Comparison of ENCODE assay signal across 24 cellular contexts in genomic region chr21:38293113-38293512, GRCh38. TPM values are rescaled to one million over a fixed set of nuclear protein-coding genes. Genes with fewer than 3 reads are reported as not detected.
DNase-seq lines count a peak whose midpoint lies in the region; ATAC-seq and TF ChIP-seq lines count a peak whose summit lies in the region.
"Had no signal": no experiment of that assay in that cellular context is flagged by ENCODE, and none has a peak within 500 bp of the region (broad histone marks: within the 10 kb centered on the region; RNA-seq: fewer than 3 reads in every experiment).

No MANE protein-coding gene starts in this region.

- H3K79me2 ChIP-seq in ACC112 (ENCODE audit: control insufficient read depth, insufficient read depth, low read length, unreplicated experiment) = no peaks in the 10 kb centered on the region

- no peak overlapping the region for H3K27ac Mint-ChIP-seq in activated CD4-positive, alpha-beta T cell treated with anti-CD3 and anti-CD28 coated beads for 36 hours
- H3K27ac Mint-ChIP-seq: activated T-cell treated with anti-CD3 and anti-CD28 coated beads, Interleukin-2, amount 50 U/mL, for 72 hours had no signal

- no peak overlapping the region for H3K4me3 ChIP-seq in ACC112 (ENCODE audit: low read depth, low read length)
- no peak overlapping the region for H3K4me3 ChIP-seq in HEK293 (ENCODE audit: low read depth, low read length)
- H3K4me3 ChIP-seq in colonic mucosa = no peak overlapping the region
- H3K4me3 ChIP-seq: gastrocnemius medialis, psoas muscle had no signal

- H3K4me1 ChIP-seq in ACC112 (ENCODE audit: control insufficient read depth, insufficient read depth, low read length, unreplicated experiment) (peaks cover 87% of the 10 kb centered on the region), HEK293 (ENCODE audit: control insufficient read depth, insufficient read depth, low read length) (peaks cover 12% of the 10 kb centered on the region; the same call in 1 of the 2 replicates), colonic mucosa (no peaks in the 10 kb centered on the region)
- H3K4me1 ChIP-seq: psoas muscle had no signal

- H3K36me3 ChIP-seq in ACC112 (ENCODE audit: insufficient read depth, low read length) = no peaks in the 10 kb centered on the region
- no peaks in the 10 kb centered on the region for H3K36me3 ChIP-seq in HEK293 (ENCODE audit: control insufficient read depth in 2 of 2, insufficient read depth in 1 of 2, low read length in 2 of 2)
- H3K36me3 ChIP-seq in colonic mucosa = no peaks in the 10 kb centered on the region
- H3K36me3 ChIP-seq: gastrocnemius medialis had no signal

- no peak overlapping the region for H2AFZ ChIP-seq in ACC112 (ENCODE audit: low read length, unreplicated experiment)

- H3K9me3 ChIP-seq in HEK293 (ENCODE audit: control insufficient read depth, insufficient read depth, low read depth, low read length) = no peaks in the 10 kb centered on the region
- no peaks in the 10 kb centered on the region for H3K9me3 ChIP-seq in colonic mucosa
- H3K9me3 ChIP-seq: gastrocnemius medialis, psoas muscle had no signal

- H3K9ac ChIP-seq in colonic mucosa (ENCODE audit: low read depth in 2 of 2, low read length in 2 of 2) = no peak overlapping the region

- no peak for ATAC-seq in activated CD4-positive, alpha-beta T cell treated with anti-CD3 and anti-CD28 coated beads for 36 hours
- ATAC-seq: activated T-cell treated with anti-CD3 and anti-CD28 coated beads, Interleukin-2, amount 50 U/mL, for 72 hours; gastrocnemius medialis; psoas muscle; stimulated activated naive CD8-positive, alpha-beta T cell treated with anti-CD3 and anti-CD28 coated beads, Interleukin-15, Interleukin-2, amounts not matched to agents 100 U/mL and 50 U/mL, for 24 hours had no signal

- intact Hi-C loops in colonic mucosa (cut with DNase I) = no loop called here
- intact Hi-C loops in activated CD4-positive, alpha-beta T cell treated with anti-CD3 and anti-CD28 coated beads for 36 hours (cut with DNase I, micrococcal nuclease) = no loop called here

- no peak overlapping the region for H3K4me3 Mint-ChIP-seq in activated CD4-positive, alpha-beta T cell treated with anti-CD3 and anti-CD28 coated beads for 36 hours
- H3K4me3 Mint-ChIP-seq: activated T-cell treated with anti-CD3 and anti-CD28 coated beads, Interleukin-2, amount 50 U/mL, for 72 hours had no signal

- H3K27me3 Mint-ChIP-seq in activated CD4-positive, alpha-beta T cell treated with anti-CD3 and anti-CD28 coated beads for 36 hours = no peaks in the 10 kb centered on the region

- peak; percentile 38 for DNase-seq in colonic mucosa
- peak; percentile 61 for DNase-seq in mucosa of gallbladder (ENCODE audit: low spot score)
- no peak for DNase-seq in SK-N-DZ (ENCODE audit: low spot score)
- no peak for DNase-seq in activated CD4-positive, alpha-beta T cell treated with anti-CD3 and anti-CD28 coated beads for 36 hours
- no peak for DNase-seq in iPS-NIHi11 (ENCODE audit: low spot score)
- DNase-seq in 8988T = no peak
- DNase-seq: activated naive CD4-positive, alpha-beta T cell treated with anti-CD3 and anti-CD28 coated beads, Interleukin-2, amount 50 U/mL, for 16 hours; activated T-cell treated with anti-CD3 and anti-CD28 coated beads, Interleukin-2, amount 50 U/mL, for 72 hours; aorta; central memory CD4-positive, alpha-beta T cell; DMS79; erythroblast; gastrocnemius medialis; hypothalamus; islet precursor cell; NCI-H1436; psoas muscle; SHP77; stimulated activated CD4-positive, alpha-beta T cell treated with anti-CD3 and anti-CD28 coated beads, Interleukin-2, amount 100 ng/mL, for 48 hours; stimulated activated naive CD8-positive, alpha-beta T cell treated with anti-CD3 and anti-CD28 coated beads, Interleukin-15, Interleukin-2, amounts not matched to agents 100 U/mL and 50 U/mL, for 24 hours had no signal

- TF ChIP-seq CTCF in HEK293 (tag by site-specific recombination; IDR thresholded peaks at IDR 0.05) (no peak), colonic mucosa (IDR thresholded peaks at IDR 0.05) (no peak)

- POLR2A ChIA-PET in HEK293 (lab: Yijun Ruan, JAX) = interaction anchor here (0.7 to 1.2 kb wide), 2 partner anchors 8 to 11 kb away, joined by 4 read pairs; no protein-coding TSS in a partner anchor
- POLR2A ChIA-PET in activated CD4-positive, alpha-beta T cell treated with anti-CD3 and anti-CD28 coated beads for 36 hours (lab: Charles Lee) = no interaction called here

- CTCF ChIA-PET in HEK293 (lab: Yijun Ruan, JAX) = interaction anchor here (0.7 to 2.0 kb wide), 2 partner anchors 60 to 166 kb away, joined by 3 to 8 read pairs; no protein-coding TSS in a partner anchor
- CTCF ChIA-PET in activated CD4-positive, alpha-beta T cell treated with anti-CD3 and anti-CD28 coated beads for 36 hours (lab: Charles Lee) = interaction anchor here (0.6 to 1.8 kb wide), 2 partner anchors 13 to 49 kb away, joined by 3 to 4 read pairs; no protein-coding TSS in a partner anchor

- no peaks in the 10 kb centered on the region for H3K27me3 ChIP-seq in ACC112 (ENCODE audit: insufficient read depth, low read length)
- no peaks in the 10 kb centered on the region for H3K27me3 ChIP-seq in colonic mucosa
- H3K27me3 ChIP-seq: gastrocnemius medialis had no signal

- peaks cover 20% of the 10 kb centered on the region for H3K4me1 Mint-ChIP-seq in activated CD4-positive, alpha-beta T cell treated with anti-CD3 and anti-CD28 coated beads for 36 hours

- peak overlapping the region; percentile 96 for H3K27ac ChIP-seq in ACC112 (ENCODE audit: low read depth, low read length)
- H3K27ac ChIP-seq in HEK293 (ENCODE audit: extremely low read depth, low read depth, low read length) = no peak overlapping the region
- no peak overlapping the region for H3K27ac ChIP-seq in colonic mucosa
- H3K27ac ChIP-seq: gastrocnemius medialis, psoas muscle had no signal

- no peaks in the 10 kb centered on the region for H3K36me3 Mint-ChIP-seq in activated CD4-positive, alpha-beta T cell treated with anti-CD3 and anti-CD28 coated beads for 36 hours (ENCODE audit: low read depth)

- no peaks in the 10 kb centered on the region for H3K9me3 Mint-ChIP-seq in activated CD4-positive, alpha-beta T cell treated with anti-CD3 and anti-CD28 coated beads for 36 hours (ENCODE audit: low read depth)
- H3K9me3 Mint-ChIP-seq: activated T-cell treated with anti-CD3 and anti-CD28 coated beads, Interleukin-2, amount 50 U/mL, for 72 hours had no signal

TF ChIP-seq in HEK293, 187 proteins besides CTCF, POLR2A, EP300 and RAD21:
- TF ChIP-seq ZNF292 (tag by site-specific recombination; IDR thresholded peaks at IDR 0.05; ENCODE audit: borderline replicate concordance, low read depth) (no peak), ZFHX2 (tag by site-specific recombination; conservative IDR thresholded peaks at IDR 0.05) (peak; percentile 69), SP7 (tag by site-specific recombination; IDR thresholded peaks at IDR 0.05) (no peak), ZNF664 (tag by site-specific recombination; IDR thresholded peaks at IDR 0.05) (no peak), ZNF785 (tag by site-specific recombination; IDR thresholded peaks at IDR 0.05) (no peak), ZNF2 (tag by site-specific recombination; IDR thresholded peaks at IDR 0.05) (no peak), ZNF792 (tag by site-specific recombination; IDR thresholded peaks at IDR 0.05) (no peak), EGR2 (tag by site-specific recombination; IDR thresholded peaks at IDR 0.05; ENCODE audit: low read depth) (peak; percentile 84), RBAK (tag by site-specific recombination; IDR thresholded peaks at IDR 0.05) (no peak), KLF9 (tag by site-specific recombination; IDR thresholded peaks at IDR 0.05; ENCODE audit: low read depth) (no peak), ZNF549 (tag by site-specific recombination; IDR thresholded peaks at IDR 0.05) (peak; percentile 52; the same call in 1 of the 2 replicates), ZNF223 (tag by site-specific recombination; IDR thresholded peaks at IDR 0.05) (no peak), ZNF341 (tag by site-specific recombination; IDR thresholded peaks at IDR 0.05; ENCODE audit: low read depth) (no peak)

RNA-seq across cellular contexts. Expression of gene KCNJ15, which starts 36.3 kb away (rescaled TPM):
- total RNA-seq in colonic mucosa (under 1 TPM; 0.17 to 0.21 TPM), mucosa of gallbladder (158 TPM)
- 0.24 and 0.31 TPM in 2 replicates for polyA plus RNA-seq in SK-N-DZ (2014; cell fraction: cytosol; rRNA removed)
- polyA plus RNA-seq in SK-N-DZ (2014; cell fraction: nucleus; rRNA removed) = 0.22 and 1.7 TPM in 2 replicates
- total RNA-seq in activated CD4-positive, alpha-beta T cell treated with anti-CD3 and anti-CD28 coated beads for 36 hours = under 1 TPM; 0.12 to 0.14 TPM
- total RNA-seq: NCI-H460 had no signal
- polyA plus RNA-seq: neural cell had no signal

Comparison
In these comparisons a context has a peak if more than half of its experiments do, and no peak if none do; other contexts are left out.
1. DNase-seq: peak in colonic mucosa (single experiment) and mucosa of gallbladder (single experiment); none in SK-N-DZ (single experiment), activated CD4-positive, alpha-beta T cell treated with anti-CD3 and anti-CD28 coated beads for 36 hours (single experiment), iPS-NIHi11 (single experiment) and 8988T (single experiment).
2. RNA of gene KCNJ15, which starts 36.3 kb away (total RNA-seq): 158 TPM in mucosa of gallbladder (single experiment); 0.17 to 0.21 TPM in colonic mucosa and 0.12 to 0.14 TPM in activated CD4-positive, alpha-beta T cell treated with anti-CD3 and anti-CD28 coated beads for 36 hours; every median in the first group is over 100 times any median in the second.